ENCODE assay signal across 8 cellular contexts in genomic region chr14:24274101-24274543, GRCh38. TPM values are rescaled to one million over a fixed set of nuclear protein-coding genes. Genes with fewer than 3 reads are reported as not detected.
A peak's percentile ranks its signal among the peaks of the same experiment; 100 is the strongest.
DNase-seq lines count a peak whose midpoint lies in the region; ATAC-seq and TF ChIP-seq lines count a peak whose summit lies in the region.

No MANE protein-coding gene starts in this region.

- peaks cover 2% of the 10 kb centered on the region; the same call in 1 of the 2 replicates for H3F3A ChIP-seq in DOHH2 (ENCODE audit: control insufficient read depth, insufficient read depth)

- H3K27ac ChIP-seq in DOHH2 (ENCODE audit: low read depth, low read length) (no peak overlapping the region), A673 (ENCODE audit: low read depth, low read length, poor library complexity, severe bottlenecking) (no peak overlapping the region)

- intact Hi-C loops in activated CD8-positive, alpha-beta T cell treated with anti-CD3 and anti-CD28 coated beads for 36 hours (cut with micrococcal nuclease), result no loop called here
- intact Hi-C loops in A673 (cut with micrococcal nuclease; ENCODE audit: unreplicated experiment), result no loop called here

- no peaks in the 10 kb centered on the region for H4K20me1 ChIP-seq in DOHH2 (ENCODE audit: control insufficient read depth, insufficient read depth, low read depth, low read length)

- H3K79me2 ChIP-seq in DOHH2 (ENCODE audit: control insufficient read depth, low read length), result peaks cover 4% of the 10 kb centered on the region

- no peaks in the 10 kb centered on the region for H3K36me3 ChIP-seq in DOHH2 (ENCODE audit: control insufficient read depth, low read length)
- no peaks in the 10 kb centered on the region for H3K36me3 ChIP-seq in A673 (ENCODE audit: insufficient read depth, low read length, poor library complexity, severe bottlenecking)

- peaks cover 64% of the 10 kb centered on the region for H3K4me1 Mint-ChIP-seq in activated CD8-positive, alpha-beta T cell treated with anti-CD3 and anti-CD28 coated beads for 36 hours (ENCODE audit: low read depth)
- peaks cover 57 to 64% (median 59%) of the 10 kb centered on the region in 3 donors for H3K4me1 Mint-ChIP-seq in naive B cell

- POLR2A ChIA-PET in activated CD8-positive, alpha-beta T cell treated with anti-CD3 and anti-CD28 coated beads for 36 hours (lab: Charles Lee), result interaction anchor here (0.6 to 2.1 kb wide), 8 partner anchors 15 to 157 kb away, joined by 3 to 14 read pairs (median 5); partner anchors contain the start of genes DHRS1, NOP9 and TINF2
- POLR2A ChIA-PET in A673 (lab: Charles Lee; ENCODE audit: low non-redundant PET), result no interaction called here

- peak; percentile 52 for DNase-seq in HT1080 (ENCODE audit: low read depth)
- DNase-seq in activated CD8-positive, alpha-beta T cell treated with anti-CD3 and anti-CD28 coated beads for 36 hours, result peak; percentile 76
- peak; percentile 70 for DNase-seq in naive B cell
- DNase-seq in SHP77 treated with DMSO at 0.1 percent for 48 hours (lab: John Stamatoyannopoulos, UW), result no peak
- DNase-seq in A673 (ENCODE audit: low spot score), result no peak
- DNase-seq in NCI-H1930 (lab: John Stamatoyannopoulos, UW), result no peak

- TF ChIP-seq CTCF in DOHH2 (IDR thresholded peaks at IDR 0.05; ENCODE audit: low read depth, low read length, poor library complexity, severe bottlenecking), result no peak
- TF ChIP-seq CTCF in activated CD8-positive, alpha-beta T cell treated with anti-CD3 and anti-CD28 coated beads for 36 hours (IDR thresholded peaks at IDR 0.05), result no peak
- TF ChIP-seq CTCF in A673 (conservative IDR thresholded peaks at IDR 0.05; ENCODE audit: low read depth, low read length), result no peak

- H3K4me1 ChIP-seq in DOHH2 (ENCODE audit: control insufficient read depth, low read length) (peaks cover 46% of the 10 kb centered on the region), A673 (ENCODE audit: insufficient read depth, low read length, poor library complexity, severe bottlenecking) (peaks cover 4% of the 10 kb centered on the region)

- ATAC-seq in GM21367 (IDR thresholded peaks at IDR 0.05; ENCODE audit: unreplicated experiment) (peak; percentile 41), naive B cell (ENCODE audit: low read depth in 2 of 2) (peak; percentile 27)
- peak; percentile 56 for ATAC-seq in activated CD8-positive, alpha-beta T cell treated with anti-CD3 and anti-CD28 coated beads for 36 hours

- peak overlapping the region; percentile 36 for H3K4me3 Mint-ChIP-seq in activated CD8-positive, alpha-beta T cell treated with anti-CD3 and anti-CD28 coated beads for 36 hours
- peak overlapping the region in 5 of 8 donors; percentile 0 to 81 (median 28) for H3K4me3 Mint-ChIP-seq in naive B cell

- no peaks in the 10 kb centered on the region for H3K9me3 ChIP-seq in DOHH2 (ENCODE audit: control insufficient read depth, insufficient read depth, low read length)
- no peaks in the 10 kb centered on the region for H3K9me3 ChIP-seq in A673 (ENCODE audit: low read depth, low read length, poor library complexity, severe bottlenecking)

- H3K9me3 Mint-ChIP-seq in activated CD8-positive, alpha-beta T cell treated with anti-CD3 and anti-CD28 coated beads for 36 hours, result peaks cover 3% of the 10 kb centered on the region
- peaks cover 0 to 8% (median 3%) of the 10 kb centered on the region in 7 donors for H3K9me3 Mint-ChIP-seq in naive B cell

- H3K27me3 ChIP-seq in DOHH2 (ENCODE audit: control insufficient read depth, low read length) (no peaks in the 10 kb centered on the region), A673 (replicated peaks; ENCODE audit: insufficient read depth, low read depth, low read length, poor library complexity) (no peaks in the 10 kb centered on the region)

- H3K27ac Mint-ChIP-seq in activated CD8-positive, alpha-beta T cell treated with anti-CD3 and anti-CD28 coated beads for 36 hours, result peak overlapping the region; percentile 89
- H3K27ac Mint-ChIP-seq in naive B cell, result peak overlapping the region; percentile 0 to 100 (median 95)

- H3K4me2 ChIP-seq in DOHH2 (ENCODE audit: low read length), result peak overlapping the region; percentile 22

- CTCF ChIA-PET in activated CD8-positive, alpha-beta T cell treated with anti-CD3 and anti-CD28 coated beads for 36 hours (lab: Charles Lee), result interaction anchor here (0.8 to 3.8 kb wide), 12 partner anchors 9 to 222 kb away, joined by 3 to 26 read pairs (median 4); partner anchors contain the start of genes CARMIL3, CIDEB and TINF2
- CTCF ChIA-PET in A673 (lab: Charles Lee), result no interaction called here

- H3K9me2 ChIP-seq in DOHH2 (replicated peaks; ENCODE audit: control insufficient read depth, low read length), result no peaks in the 10 kb centered on the region

- H3K4me3 ChIP-seq in DOHH2 (ENCODE audit: low read length) (0 out of 2 replicates have a peak overlapping the region, but pooled peaks have one; percentile 12), A673 (ENCODE audit: low read depth, low read length, poor library complexity, severe bottlenecking) (no peak overlapping the region)

- BruUV-seq in A673 (replicated peaks; lab: Mats Ljungman, UMichigan), result no TSS peak

- peaks cover 18% of the 10 kb centered on the region for H3K36me3 Mint-ChIP-seq in activated CD8-positive, alpha-beta T cell treated with anti-CD3 and anti-CD28 coated beads for 36 hours (ENCODE audit: low read depth)
- H3K36me3 Mint-ChIP-seq in naive B cell, result peaks cover 4 to 7% of the 10 kb centered on the region in 2 donors

- no peaks in the 10 kb centered on the region for H3K27me3 Mint-ChIP-seq in activated CD8-positive, alpha-beta T cell treated with anti-CD3 and anti-CD28 coated beads for 36 hours
- H3K27me3 Mint-ChIP-seq in naive B cell, result no peaks in the 10 kb centered on the region

RNA-seq across cellular contexts. Expression of gene RABGGTA, which starts 2.7 kb away (rescaled TPM):
- 24.0 and 24.5 TPM in 2 replicates for total RNA-seq in HT1080 (2014; rRNA removed; shearing (Covaris generic))
- polyA plus RNA-seq in HT1080 (2015; cell fraction: cytosol; rRNA removed), result 34.4 and 41.7 TPM in 2 replicates
- 83.6 and 96.7 TPM in 2 replicates for polyA plus RNA-seq in HT1080 (2015; cell fraction: nucleus; rRNA removed)
- total RNA-seq in activated CD8-positive, alpha-beta T cell treated with anti-CD3 and anti-CD28 coated beads for 36 hours, result 10 to 100 TPM; 37.6 to 42.7 TPM
- 10 to 100 TPM; 22.2 to 36.2 (median 22.8) TPM for polyA plus RNA-seq in naive B cell (ENCODE audit: low read depth in 6 of 6)
- total RNA-seq in A673 (2021), result 22.2 and 23.8 TPM in 2 replicates

RNA-seq across cellular contexts. Expression of gene TGM1, which starts 11.1 kb away (rescaled TPM):
- total RNA-seq in HT1080 (2014; rRNA removed; shearing (Covaris generic)), result 0.76 and 1.4 TPM in 2 replicates
- polyA plus RNA-seq in HT1080 (2015; cell fraction: cytosol; rRNA removed), result 0.32 and 1.5 TPM in 2 replicates
- polyA plus RNA-seq in HT1080 (2015; cell fraction: nucleus; rRNA removed), result 5.7 and 9.0 TPM in 2 replicates
- 1 to 10 TPM; 3.0 to 3.1 TPM for total RNA-seq in activated CD8-positive, alpha-beta T cell treated with anti-CD3 and anti-CD28 coated beads for 36 hours
- not detected for polyA plus RNA-seq in naive B cell (ENCODE audit: low read depth in 6 of 6)
- total RNA-seq in A673 (2021), result 1.5 and 3.5 TPM in 2 replicates

RNA-seq across cellular contexts. Expression of gene DHRS1, which starts 25.5 kb away (rescaled TPM):
- 6.0 and 6.9 TPM in 2 replicates for total RNA-seq in HT1080 (2014; rRNA removed; shearing (Covaris generic))
- 14.0 and 17.7 TPM in 2 replicates for polyA plus RNA-seq in HT1080 (2015; cell fraction: cytosol; rRNA removed)
- 39.9 and 60.1 TPM in 2 replicates for polyA plus RNA-seq in HT1080 (2015; cell fraction: nucleus; rRNA removed)
- total RNA-seq in activated CD8-positive, alpha-beta T cell treated with anti-CD3 and anti-CD28 coated beads for 36 hours, result 10 to 100 TPM; 11.9 to 13.6 TPM
- polyA plus RNA-seq in naive B cell (ENCODE audit: low read depth in 6 of 6), result 10 to 100 TPM; 20.4 to 38.5 (median 29.3) TPM
- 13.3 and 14.5 TPM in 2 replicates for total RNA-seq in A673 (2021)

RNA-seq across cellular contexts. Expression of gene NOP9, which starts 25.5 kb away (rescaled TPM):
- 21.1 and 25.6 TPM in 2 replicates for total RNA-seq in HT1080 (2014; rRNA removed; shearing (Covaris generic))
- polyA plus RNA-seq in HT1080 (2015; cell fraction: cytosol; rRNA removed), result 5.9 and 6.4 TPM in 2 replicates
- polyA plus RNA-seq in HT1080 (2015; cell fraction: nucleus; rRNA removed), result 41.8 and 44.8 TPM in 2 replicates
- 10 to 100 TPM; 33.5 to 33.6 TPM for total RNA-seq in activated CD8-positive, alpha-beta T cell treated with anti-CD3 and anti-CD28 coated beads for 36 hours
- 1 to 10 TPM in 5 of 6 donors, under 1 TPM in 1; 0.83 to 2.4 (median 1.3) TPM for polyA plus RNA-seq in naive B cell (ENCODE audit: low read depth in 6 of 6)
- 34.0 and 37.1 TPM in 2 replicates for total RNA-seq in A673 (2021)

RNA-seq across cellular contexts. Expression of gene TINF2, which starts 31.7 kb away (rescaled TPM):
- total RNA-seq in HT1080 (2014; rRNA removed; shearing (Covaris generic)), result 47.2 and 52.4 TPM in 2 replicates
- 44.1 and 44.4 TPM in 2 replicates for polyA plus RNA-seq in HT1080 (2015; cell fraction: cytosol; rRNA removed)
- polyA plus RNA-seq in HT1080 (2015; cell fraction: nucleus; rRNA removed), result 47.6 and 51.4 TPM in 2 replicates
- total RNA-seq in activated CD8-positive, alpha-beta T cell treated with anti-CD3 and anti-CD28 coated beads for 36 hours, result 10 to 100 TPM; 77.4 to 84.9 TPM
- 100 to 1,000 TPM; 238 to 289 (median 254) TPM for polyA plus RNA-seq in naive B cell (ENCODE audit: low read depth in 6 of 6)
- 46.1 and 47.0 TPM in 2 replicates for total RNA-seq in A673 (2021)

Comparison
In these comparisons a context has a peak if more than half of its experiments do, and no peak if none do; other contexts are left out.
1. DNase-seq: peak in HT1080 (single experiment), activated CD8-positive, alpha-beta T cell treated with anti-CD3 and anti-CD28 coated beads for 36 hours (single experiment) and naive B cell (single experiment); none in SHP77 treated with DMSO at 0.1 percent for 48 hours (single experiment), A673 (single experiment) and NCI-H1930 (0 of 2).
2. Peak in every context shown above with its lines, with median percentiles within 50 percentile points of each other: ATAC-seq.